ENCODE assay signal across 21 cellular contexts in genomic region chrX:9646471-9647038, GRCh38.
DNase-seq lines count a peak whose midpoint lies in the region; ATAC-seq, FAIRE-seq and TF ChIP-seq lines count a peak whose summit lies in the region.
"Had no signal": no experiment of that assay in that cellular context is flagged by ENCODE, and none has a peak within 500 bp of the region (broad histone marks: within the 10 kb centered on the region; RNA-seq: fewer than 3 reads in every experiment).

No MANE protein-coding gene starts in this region.

- H2AFZ ChIP-seq in endothelial cell of umbilical vein (ENCODE audit: low read depth, low read length): no peak overlapping the region
- no peak overlapping the region for H2AFZ ChIP-seq in hepatocyte
- H2AFZ ChIP-seq: GM23338 had no signal

- CTCF ChIA-PET in endothelial cell of umbilical vein (lab: Charles Lee): no interaction called here

- TF ChIP-seq POLR2A in endothelial cell of umbilical vein (IDR thresholded peaks at IDR 0.05; ENCODE audit: low read depth, low read length): no peak

- H3K4me1 ChIP-seq in endothelial cell of umbilical vein (ENCODE audit: control insufficient read depth, extremely low read depth, insufficient read depth, low read length): peaks cover 3% of the 10 kb centered on the region
- no peaks in the 10 kb centered on the region for H3K4me1 ChIP-seq in hepatocyte (ENCODE audit: insufficient read depth)
- H3K4me1 ChIP-seq: breast epithelium had no signal

- H3K9me2 ChIP-seq in hepatocyte (replicated peaks; ENCODE audit: insufficient read depth): no peaks in the 10 kb centered on the region

- POLR2A ChIA-PET in endothelial cell of umbilical vein (lab: Charles Lee): no interaction called here

- no peak overlapping the region for H3K9ac ChIP-seq in endothelial cell of umbilical vein (replicated peaks; ENCODE audit: extremely low read depth, insufficient read depth, low read length)

- H3K4me2 ChIP-seq in endothelial cell of umbilical vein (ENCODE audit: insufficient read depth, low read length) (no peak overlapping the region), hepatocyte (no peak overlapping the region)
- H3K4me2 ChIP-seq: GM23338, smooth muscle cell had no signal

- FAIRE-seq in endothelial cell of umbilical vein (lab: Jason Lieb, UNC): peak; percentile 72
- FAIRE-seq: RCC 7860 had no signal

- DNase-seq in NCI-H1105 treated with DMSO at 0.1 percent for 48 hours (lab: John Stamatoyannopoulos, UW) (peak; percentile 30), NCI-H1105 (lab: John Stamatoyannopoulos, UW) (no peak), endothelial cell of umbilical vein (ENCODE audit: low read depth, low spot score) (peak; percentile 10), left kidney (ENCODE audit: low read depth, low spot score) (peak; percentile 21), NAMALWA (ENCODE audit: low spot score) (no peak), hepatocyte (ENCODE audit: low spot score) (no peak)
- DNase-seq: activated CD4-positive, alpha-beta T cell treated with anti-CD3 and anti-CD28 coated beads for 48 hours; activated naive CD4-positive, alpha-beta T cell treated with Interleukin-2 at 50 U/mL for 16 hours; DMS 273 treated with DMSO at 0.1 percent for 48 hours; MM.1S; NCI-H2029; transverse colon had no signal

- no peaks in the 10 kb centered on the region for H3K27me3 ChIP-seq in endothelial cell of umbilical vein (ENCODE audit: control insufficient read depth in 2 of 2, insufficient read depth in 2 of 2, low read length in 2 of 2)
- H3K27me3 ChIP-seq in hepatocyte: no peaks in the 10 kb centered on the region
- H3K27me3 ChIP-seq: transverse colon had no signal

- TF ChIP-seq CTCF in endothelial cell of umbilical vein (IDR thresholded peaks at IDR 0.05; ENCODE audit: extremely low read depth in 1 of 2, insufficient read depth in 1 of 2, low read depth in 1 of 2, low read length in 2 of 2) (no peak), hepatocyte (IDR thresholded peaks at IDR 0.05; ENCODE audit: poor library complexity) (no peak)

- no peaks in the 10 kb centered on the region for H4K20me1 ChIP-seq in endothelial cell of umbilical vein (replicated peaks; ENCODE audit: control insufficient read depth, extremely low read depth, insufficient read depth, low read length)
- H4K20me1 ChIP-seq in hepatocyte (ENCODE audit: insufficient read depth, poor library complexity, severe bottlenecking): no peaks in the 10 kb centered on the region

- WGBS in hepatocyte (ENCODE audit: low lambda C conversion rate, missing lambda C conversion rate): 56% methylated on average over 10 of the region's 10 CpGs

- H3K9me1 ChIP-seq in endothelial cell of umbilical vein (replicated peaks; ENCODE audit: control insufficient read depth, extremely low read depth, insufficient read depth, low read length): no peaks in the 10 kb centered on the region

- H3K9me3 ChIP-seq in endothelial cell of umbilical vein (replicated peaks; ENCODE audit: control insufficient read depth, insufficient read depth, low read length) (no peaks in the 10 kb centered on the region), hepatocyte (ENCODE audit: low read depth) (no peaks in the 10 kb centered on the region)
- H3K9me3 ChIP-seq: breast epithelium, transverse colon had no signal

- BruUV-seq in endothelial cell of umbilical vein (replicated peaks; lab: Mats Ljungman, UMichigan): no TSS peak

- H3K27ac ChIP-seq in endothelial cell of umbilical vein (ENCODE audit: insufficient read depth, low read depth, low read length) (no peak overlapping the region), temporal lobe (ENCODE audit: low read depth, low read length) (peak overlapping the region; percentile 27), hepatocyte (no peak overlapping the region)
- H3K27ac ChIP-seq: 22Rv1 had no signal

- intact Hi-C loops in endothelial cell of umbilical vein (cut with micrococcal nuclease): no loop called here

- H3K79me2 ChIP-seq in endothelial cell of umbilical vein (ENCODE audit: control insufficient read depth, insufficient read depth, low read length) (no peaks in the 10 kb centered on the region), hepatocyte (no peaks in the 10 kb centered on the region)

- H3K36me3 ChIP-seq in endothelial cell of umbilical vein (ENCODE audit: control insufficient read depth in 2 of 2, extremely low read depth in 1 of 2, insufficient read depth in 2 of 2, low read length in 2 of 2) (no peaks in the 10 kb centered on the region), hepatocyte (replicated peaks; ENCODE audit: insufficient read depth, low read depth) (no peaks in the 10 kb centered on the region)
- H3K36me3 ChIP-seq: breast epithelium, transverse colon had no signal

- dilution Hi-C loops in endothelial cell of umbilical vein (cut with MboI; ENCODE audit: extremely low pct_ligation_motif_present, low sequenced_read_pairs): no loop called here

- ATAC-seq in GM21576 (IDR thresholded peaks at IDR 0.05; ENCODE audit: unreplicated experiment): no peak
- ATAC-seq: GM23338, left lobe of liver, SK-N-SH treated with all-trans-retinoic acid at 6 μM for 48 hours had no signal

- H3K4me3 ChIP-seq in endothelial cell of umbilical vein (replicated peaks in 1 of 3; ENCODE audit: insufficient read depth in 1 of 3, low read depth in 1 of 3, low read length in 3 of 3) (no peak overlapping the region), hepatocyte (no peak overlapping the region)
- H3K4me3 ChIP-seq: breast epithelium, GM23338, smooth muscle cell, transverse colon had no signal

TF ChIP-seq in endothelial cell of umbilical vein, 7 proteins besides CTCF, POLR2A, EP300 and RAD21:
- TF ChIP-seq POLR2AphosphoS5 (IDR thresholded peaks at IDR 0.05; ENCODE audit: insufficient read depth, low read depth, low read length) (no peak), FOS (IDR thresholded peaks at IDR 0.05; ENCODE audit: borderline replicate concordance, insufficient read depth, low read length) (no peak), MYC (IDR thresholded peaks at IDR 0.05; ENCODE audit: low read depth, low read length) (no peak), GATA2 (IDR thresholded peaks at IDR 0.05; ENCODE audit: insufficient read depth, insufficient read length, low read depth, low read length) (no peak), JUN (IDR thresholded peaks at IDR 0.05; ENCODE audit: borderline replicate concordance, insufficient read depth, insufficient read length, low read depth) (no peak)
- TF ChIP-seq, protein P1, sequence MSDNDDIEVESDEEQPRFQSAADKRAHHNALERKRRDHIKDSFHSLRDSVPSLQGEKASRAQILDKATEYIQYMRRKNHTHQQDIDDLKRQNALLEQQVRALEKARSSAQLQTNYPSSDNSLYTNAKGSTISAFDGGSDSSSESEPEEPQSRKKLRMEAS (IDR thresholded peaks at IDR 0.05; ENCODE audit: insufficient read depth, insufficient read length): no peak

Comparison
In these comparisons a context has a peak if more than half of its experiments do, and no peak if none do; other contexts are left out.
1. DNase-seq: peak in NCI-H1105 treated with DMSO at 0.1 percent for 48 hours (single experiment), endothelial cell of umbilical vein (single experiment) and left kidney (single experiment); none in NCI-H1105 (single experiment), NAMALWA (single experiment) and hepatocyte (single experiment).